Comparison of ENCODE assay signal across 8 cellular contexts in the genomic region with DNA sequence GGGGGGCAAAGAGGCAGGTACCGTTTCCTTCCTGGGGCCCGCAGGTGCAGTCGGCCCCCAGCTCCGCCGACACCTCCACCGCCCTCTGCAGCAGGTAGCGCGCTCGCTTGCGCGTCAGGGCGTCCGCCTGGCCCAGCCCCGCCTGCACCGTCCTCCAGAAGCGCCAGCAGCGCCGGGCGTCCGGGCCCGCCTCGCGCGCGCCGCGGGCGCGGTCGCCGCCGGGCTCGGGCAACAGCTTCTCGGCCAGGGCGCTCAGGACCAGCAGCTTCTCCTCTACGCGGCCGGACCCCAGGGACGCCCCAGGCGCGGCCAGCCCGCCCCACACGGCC. TPM values are rescaled to one million over a fixed set of nuclear protein-coding genes. Genes with fewer than 3 reads are reported as not detected.
DNase-seq lines count a peak whose midpoint lies in the region; ATAC-seq and TF ChIP-seq lines count a peak whose summit lies in the region.

No MANE protein-coding gene starts in this region.

- DNase-seq in AG04449 (ENCODE audit: low read depth, low spot score) (no peak), NCI-H510A (lab: John Stamatoyannopoulos, UW) (peak; percentile 65), epithelial cell of proximal tubule (ENCODE audit: low read depth) (no peak)
- DNase-seq in activated CD8-positive, alpha-beta memory T cell treated with anti-CD3 and anti-CD28 coated beads, Interleukin-2, amount 50 U/mL, for 1 hour (ENCODE audit: extremely low read depth): peak; percentile 33
- peak; percentile 77 to 79 for DNase-seq in stimulated activated naive CD8-positive, alpha-beta T cell treated with anti-CD3 and anti-CD28 coated beads, Interleukin-15, amount 100 ng/mL, for 72 hours

- H3K9me3 Mint-ChIP-seq in nephron: no peaks in the 10 kb centered on the region
- H3K9me3 Mint-ChIP-seq in stimulated activated naive CD8-positive, alpha-beta T cell treated with anti-CD3 and anti-CD28 coated beads, Interleukin-15, amount 100 ng/mL, for 72 hours: no peaks in the 10 kb centered on the region

- H3K4me1 Mint-ChIP-seq in nephron: peaks cover 27% of the 10 kb centered on the region
- peaks cover 50% of the 10 kb centered on the region for H3K4me1 Mint-ChIP-seq in stimulated activated naive CD8-positive, alpha-beta T cell treated with anti-CD3 and anti-CD28 coated beads, Interleukin-15, amount 100 ng/mL, for 72 hours

- no peak for TF ChIP-seq CTCF in AG04449 (IDR thresholded peaks at IDR 0.05; ENCODE audit: insufficient read depth, low read length, missing control alignments)
- no peak for TF ChIP-seq CTCF in epithelial cell of proximal tubule (conservative IDR thresholded peaks at IDR 0.05; ENCODE audit: low read depth, low read length)
- no peak for TF ChIP-seq CTCF in nephron (IDR thresholded peaks at IDR 0.05; ENCODE audit: unreplicated experiment in 3 of 3)

- H3K4me3 Mint-ChIP-seq in nephron: peak overlapping the region; percentile 82 to 94 (median 89)
- H3K4me3 Mint-ChIP-seq in stimulated activated naive CD8-positive, alpha-beta T cell treated with anti-CD3 and anti-CD28 coated beads, Interleukin-15, amount 100 ng/mL, for 72 hours: peak overlapping the region; percentile 76 to 86

- H3K27ac Mint-ChIP-seq in nephron: peak overlapping the region in 2 of 3 experiments; percentile 77 to 81
- no peak overlapping the region for H3K27ac Mint-ChIP-seq in stimulated activated naive CD8-positive, alpha-beta T cell treated with anti-CD3 and anti-CD28 coated beads, Interleukin-15, amount 100 ng/mL, for 72 hours

- H3K36me3 Mint-ChIP-seq in nephron (ENCODE audit: low read depth): no peaks in the 10 kb centered on the region

- H3K27me3 Mint-ChIP-seq in nephron (ENCODE audit: low read depth): peaks cover 15% of the 10 kb centered on the region
- peaks cover 15% of the 10 kb centered on the region for H3K27me3 Mint-ChIP-seq in stimulated activated naive CD8-positive, alpha-beta T cell treated with anti-CD3 and anti-CD28 coated beads, Interleukin-15, amount 100 ng/mL, for 72 hours

- POLR2A ChIA-PET in AG04449 (lab: Yijun Ruan, JAX): no interaction called here

- CTCF ChIA-PET in AG04449 (lab: Yijun Ruan, JAX): interaction anchor here (0.8 to 1.9 kb wide), 4 partner anchors 9 to 106 kb away, joined by 3 to 10 read pairs (median 5); no protein-coding TSS in a partner anchor

- ATAC-seq in GM18868 (IDR thresholded peaks at IDR 0.05; ENCODE audit: unreplicated experiment): peak; percentile 59
- peak; percentile 56 for ATAC-seq in HG03064 (IDR thresholded peaks at IDR 0.05; ENCODE audit: low read depth, unreplicated experiment)
- peak; percentile 82 for ATAC-seq in stimulated activated naive CD8-positive, alpha-beta T cell treated with anti-CD3 and anti-CD28 coated beads, Interleukin-15, amount 100 ng/mL, for 72 hours

- H3K4me3 ChIP-seq in AG04449 (ENCODE audit: low read depth, low read length) (peak overlapping the region; percentile 71), epithelial cell of proximal tubule (ENCODE audit: low read depth, low read length) (peak overlapping the region; percentile 78)

RNA-seq across cellular contexts. Expression of a gene that starts 0.9 kb away (rescaled TPM):
- 17.4 and 31.2 TPM in 2 replicates for total RNA-seq in epithelial cell of proximal tubule

Comparison
In these comparisons a context has a peak if more than half of its experiments do, and no peak if none do; other contexts are left out.
1. DNase-seq: peak in NCI-H510A (single experiment), activated CD8-positive, alpha-beta memory T cell treated with anti-CD3 and anti-CD28 coated beads, Interleukin-2, amount 50 U/mL, for 1 hour (single experiment) and stimulated activated naive CD8-positive, alpha-beta T cell treated with anti-CD3 and anti-CD28 coated beads, Interleukin-15, amount 100 ng/mL, for 72 hours (2 of 2); none in AG04449 (single experiment) and epithelial cell of proximal tubule (single experiment).
2. H3K27ac Mint-ChIP-seq: peak in nephron (2 of 3); none in stimulated activated naive CD8-positive, alpha-beta T cell treated with anti-CD3 and anti-CD28 coated beads, Interleukin-15, amount 100 ng/mL, for 72 hours (0 of 2).
3. Peak in every context shown above with its lines, with median percentiles within 50 percentile points of each other: ATAC-seq.